Comparison of ENCODE assay signal across 17 cellular contexts in genomic region chr7:101915000-101915399, GRCh38.
DNase-seq lines count a peak whose midpoint lies in the region; ATAC-seq and TF ChIP-seq lines count a peak whose summit lies in the region.
"Had no signal": no experiment of that assay in that cellular context is flagged by ENCODE, and none has a peak within 500 bp of the region (broad histone marks: within the 10 kb centered on the region; RNA-seq: fewer than 3 reads in every experiment).

No MANE protein-coding gene starts in this region.

- peak overlapping the region; percentile 23 for H3K27ac ChIP-seq in muscle layer of colon (ENCODE audit: low read depth, low read length)
- H3K27ac ChIP-seq: 22Rv1, suprapubic skin had no signal

- peak; percentile 62 for DNase-seq in NCI-H82 (lab: John Stamatoyannopoulos, UW)
- no peak for DNase-seq in NCI-H82 treated with DMSO at 0.1 percent for 48 hours (lab: John Stamatoyannopoulos, UW; ENCODE audit: unreplicated experiment)
- DNase-seq in chondrocyte (ENCODE audit: low spot score) = peak; percentile 61
- DNase-seq in MG63 = no peak
- no peak for DNase-seq in stimulated activated naive CD8-positive, alpha-beta T cell treated with anti-CD3 and anti-CD28 coated beads, Interleukin-15, Interleukin-2, amounts not matched to agents 100 U/mL and 50 U/mL, for 24 hours
- DNase-seq in HT-29 (ENCODE audit: low spot score) = no peak
- no peak for DNase-seq in GM03348 (ENCODE audit: low spot score)
- DNase-seq: activated CD4-positive, alpha-beta T cell treated with anti-CD3 and anti-CD28 coated beads, Interleukin-2, amount 10 ng/mL, durations not matched to agents 24 days and 14 days; activated naive CD4-positive, alpha-beta T cell treated with Interleukin-2 at 50 U/mL for 16 hours; H7; NCI-H2081 treated with DMSO at 0.1 percent for 48 hours; stimulated activated CD4-positive, alpha-beta T cell treated with anti-CD3 and anti-CD28 coated beads, Interleukin-1b, Interleukin-23, amount 100 ng/mL, for 48 hours had no signal

- no peak for ATAC-seq in stimulated activated naive CD8-positive, alpha-beta T cell treated with anti-CD3 and anti-CD28 coated beads, Interleukin-15, Interleukin-2, amounts not matched to agents 100 U/mL and 50 U/mL, for 24 hours

- peaks cover 11% of the 10 kb centered on the region for H3K36me3 Mint-ChIP-seq in chondrocyte (ENCODE audit: low read depth)

- no peak overlapping the region for H3K9ac ChIP-seq in muscle layer of colon (ENCODE audit: low read length)

- H3K36me3 ChIP-seq in muscle layer of colon (ENCODE audit: insufficient read depth, low read length) (peaks cover 21% of the 10 kb centered on the region), MG63 (no peaks in the 10 kb centered on the region)

- no peak overlapping the region for H3K4me3 Mint-ChIP-seq in chondrocyte (ENCODE audit: unreplicated experiment)
- H3K4me3 Mint-ChIP-seq: activated CD4-positive, alpha-beta T cell treated with anti-CD3 and anti-CD28 coated beads, Interleukin-2, amount 10 ng/mL, durations not matched to agents 24 days and 14 days; CD14-positive monocyte; T-helper 2 cell treated with Interferon-gamma antibody and Interleukin-4, amounts not matched to agents 5 μg/mL and 100 μg/mL, for 36 hours had no signal

- peaks cover 33% of the 10 kb centered on the region for H3K4me1 ChIP-seq in muscle layer of colon (ENCODE audit: insufficient read depth, low read length)
- H3K4me1 ChIP-seq: suprapubic skin had no signal

- no peaks in the 10 kb centered on the region for H3K9me3 ChIP-seq in muscle layer of colon (ENCODE audit: low read length)
- no peaks in the 10 kb centered on the region for H3K9me3 ChIP-seq in MG63
- H3K9me3 ChIP-seq: suprapubic skin had no signal

- no peak overlapping the region for H3K27ac Mint-ChIP-seq in chondrocyte (ENCODE audit: unreplicated experiment)
- H3K27ac Mint-ChIP-seq: activated CD4-positive, alpha-beta T cell treated with anti-CD3 and anti-CD28 coated beads, Interleukin-2, amount 10 ng/mL, durations not matched to agents 24 days and 14 days; T-helper 2 cell treated with Interferon-gamma antibody and Interleukin-4, amounts not matched to agents 5 μg/mL and 100 μg/mL, for 36 hours had no signal

- peaks cover 19% of the 10 kb centered on the region for H3K4me1 Mint-ChIP-seq in chondrocyte (ENCODE audit: low read depth)

- H3K27me3 ChIP-seq in muscle layer of colon (ENCODE audit: control insufficient read depth in 1 of 2, insufficient read depth in 2 of 2, low read length in 2 of 2) (no peaks in the 10 kb centered on the region), MG63 (no peaks in the 10 kb centered on the region)
- H3K27me3 ChIP-seq: suprapubic skin had no signal

- no peaks in the 10 kb centered on the region for H3K27me3 Mint-ChIP-seq in chondrocyte (ENCODE audit: low read depth)
- H3K27me3 Mint-ChIP-seq: activated CD4-positive, alpha-beta T cell treated with anti-CD3 and anti-CD28 coated beads, Interleukin-2, amount 10 ng/mL, durations not matched to agents 24 days and 14 days had no signal

- H3K4me3 ChIP-seq in muscle layer of colon (ENCODE audit: low read depth in 1 of 2, low read length in 2 of 2) (no peak overlapping the region), MG63 (no peak overlapping the region)
- H3K4me3 ChIP-seq: suprapubic skin had no signal

- H3K9me3 Mint-ChIP-seq in chondrocyte (ENCODE audit: low read depth) = no peaks in the 10 kb centered on the region
- H3K9me3 Mint-ChIP-seq: activated CD4-positive, alpha-beta T cell treated with anti-CD3 and anti-CD28 coated beads, Interleukin-2, amount 10 ng/mL, durations not matched to agents 24 days and 14 days; T-helper 2 cell treated with Interferon-gamma antibody and Interleukin-4, amounts not matched to agents 5 μg/mL and 100 μg/mL, for 36 hours had no signal

- no peak for TF ChIP-seq CTCF in chondrocyte (IDR thresholded peaks at IDR 0.05)

Comparison
In these comparisons a context has a peak if more than half of its experiments do, and no peak if none do; other contexts are left out.
1. DNase-seq: peak in NCI-H82 (single experiment) and chondrocyte (single experiment); none in NCI-H82 treated with DMSO at 0.1 percent for 48 hours (single experiment), MG63 (single experiment), stimulated activated naive CD8-positive, alpha-beta T cell treated with anti-CD3 and anti-CD28 coated beads, Interleukin-15, Interleukin-2, amounts not matched to agents 100 U/mL and 50 U/mL, for 24 hours (single experiment), HT-29 (single experiment) and GM03348 (single experiment).